In genomic region chr2:99180755-99181647, GRCh38 we compare ENCODE assay signal across 8 cellular contexts.
DNase-seq lines count a peak whose midpoint lies in the region; ATAC-seq lines count a peak whose summit lies in the region.

Gene MITD1 (minus strand): TSS chr2:99181058. CDS start chr2:99180981, 77 bp downstream.
Gene MRPL30 (plus strand): TSS chr2:99181184. CDS start chr2:99186204, 5,020 bp downstream.

- peaks cover 0 to 23% (median 9%) of the 10 kb centered on the region in 11 experiments; a peak in 12 of 22 replicates for H3K36me3 ChIP-seq in BLaER1 treated with 17β-estradiol and CSF1 and Interleukin-3, amounts not matched to agents 10 nM and 100 nM

- H3K9me3 ChIP-seq in BLaER1 treated with 17β-estradiol and CSF1 and Interleukin-3, amounts not matched to agents 10 nM and 100 nM (replicated peaks in 1 of 11): no peaks in the 10 kb centered on the region

- DNase-seq in NCI-H748 (lab: John Stamatoyannopoulos, UW; ENCODE audit: unreplicated experiment) (peak; percentile 92), dedifferentiated amniotic fluid mesenchymal stem cell (ENCODE audit: extremely low spot score) (peak; percentile 97), left kidney (ENCODE audit: low read depth, low spot score) (peak; percentile 98)
- peak; percentile 86 for DNase-seq in activated CD4-positive, alpha-beta T cell treated with anti-CD3 and anti-CD28 coated beads, Interleukin-2, amount 50 U/mL, for 1 hour
- DNase-seq in stimulated activated CD4-positive, alpha-beta T cell treated with anti-CD3 and anti-CD28 coated beads, Interleukin-2, amount 100 ng/mL, for 24 hours: peak; percentile 83 to 89

- peaks cover 21 to 41% (median 33%) of the 10 kb centered on the region in 10 experiments for H3K4me1 ChIP-seq in BLaER1 treated with 17β-estradiol and CSF1 and Interleukin-3, amounts not matched to agents 10 nM and 100 nM

- ATAC-seq in GM19351 (IDR thresholded peaks at IDR 0.05; ENCODE audit: unreplicated experiment): peak; percentile 93
- ATAC-seq in HG03521 (IDR thresholded peaks at IDR 0.05; ENCODE audit: unreplicated experiment): peak; percentile 92

- H3K4me2 ChIP-seq in BLaER1 treated with 17β-estradiol and CSF1 and Interleukin-3, amounts not matched to agents 10 nM and 100 nM: peak within 1 kb of the TSS; percentile 80 to 97 (median 88)

- H3K9ac ChIP-seq in BLaER1 treated with 17β-estradiol and CSF1 and Interleukin-3, amounts not matched to agents 10 nM and 100 nM: peak within 1 kb of the TSS; percentile 78 to 89 (median 85)

- H4K20me1 ChIP-seq in BLaER1 treated with 17β-estradiol and CSF1 and Interleukin-3, amounts not matched to agents 10 nM and 100 nM: peaks cover 0 to 42% (median 16%) of the 10 kb centered on the region in 11 experiments; a peak in 13 of 22 replicates

- H3K27ac ChIP-seq in BLaER1 treated with 17β-estradiol and CSF1 and Interleukin-3, amounts not matched to agents 10 nM and 100 nM: peak within 1 kb of the TSS; percentile 66 to 86 (median 80); a peak in 21 of 22 replicates

- no peaks in the 10 kb centered on the region for H3K27me3 ChIP-seq in BLaER1 treated with 17β-estradiol and CSF1 and Interleukin-3, amounts not matched to agents 10 nM and 100 nM

- H3K4me3 ChIP-seq in BLaER1 treated with 17β-estradiol and CSF1 and Interleukin-3, amounts not matched to agents 10 nM and 100 nM: peak within 1 kb of the TSS; percentile 72 to 92 (median 84)

Comparison
In these comparisons a context has a peak if more than half of its experiments do, and no peak if none do; other contexts are left out.
1. Peak in every context shown above with its lines: DNase-seq, ATAC-seq, H3K4me3 ChIP-seq and H3K27ac ChIP-seq.